17 cellular contexts compared by ENCODE assay signal in genomic region chr1:209900734-209901133, GRCh38. TPM values are rescaled to one million over a fixed set of nuclear protein-coding genes. Genes with fewer than 3 reads are reported as not detected.
A peak's percentile ranks its signal among the peaks of the same experiment; 100 is the strongest.
DNase-seq lines count a peak whose midpoint lies in the region; ATAC-seq lines count a peak whose summit lies in the region.
"Had no signal": no experiment of that assay in that cellular context is flagged by ENCODE, and none has a peak within 500 bp of the region (broad histone marks: within the 10 kb centered on the region; RNA-seq: fewer than 3 reads in every experiment).

No MANE protein-coding gene starts in this region.

- H3K4me1 Mint-ChIP-seq in activated CD4-positive, alpha-beta T cell treated with anti-CD3 and anti-CD28 coated beads, Interleukin-2, amount 10 ng/mL, durations not matched to agents 24 days and 14 days = peaks cover 4% of the 10 kb centered on the region
- H3K4me1 Mint-ChIP-seq: neural progenitor cell had no signal

- H3K27ac Mint-ChIP-seq in activated CD4-positive, alpha-beta T cell treated with anti-CD3 and anti-CD28 coated beads, Interleukin-2, amount 10 ng/mL, durations not matched to agents 24 days and 14 days = no peak overlapping the region
- H3K27ac Mint-ChIP-seq: neural progenitor cell had no signal

- no peaks in the 10 kb centered on the region for H3K36me3 ChIP-seq in SJSA1
- H3K36me3 ChIP-seq: cardiac muscle cell, lower lobe of right lung, neural progenitor cell had no signal

- H3K9me3 Mint-ChIP-seq in activated CD4-positive, alpha-beta T cell treated with anti-CD3 and anti-CD28 coated beads, Interleukin-2, amount 10 ng/mL, durations not matched to agents 24 days and 14 days = no peaks in the 10 kb centered on the region

- peaks cover 3% of the 10 kb centered on the region for H3K27me3 Mint-ChIP-seq in activated CD4-positive, alpha-beta T cell treated with anti-CD3 and anti-CD28 coated beads, Interleukin-2, amount 10 ng/mL, durations not matched to agents 24 days and 14 days

- peak; percentile 41 for DNase-seq in activated CD4-positive, alpha-beta T cell treated with anti-CD3 and anti-CD28 coated beads, Interleukin-2, amount 10 ng/mL, durations not matched to agents 24 days and 14 days
- no peak for DNase-seq in activated CD4-positive, alpha-beta T cell treated with anti-CD3 and anti-CD28 coated beads for 48 hours
- DNase-seq in SJSA1 (ENCODE audit: low read depth in 1 of 2, low spot score in 2 of 2) (peak; percentile 46 to 68), fibroblast of peridontal ligament (ENCODE audit: extremely low read depth) (peak; percentile 27), activated gamma-delta T cell treated with Interleukin-2 at 50 U/mL for 16 hours (no peak)
- DNase-seq: lower lobe of right lung, NCI-H524 treated with DMSO at 0.1 percent for 48 hours had no signal

- H3K27ac ChIP-seq in SJSA1 = peak overlapping the region; percentile 30
- H3K27ac ChIP-seq: 22Rv1, cardiac muscle cell, lower lobe of right lung, neural progenitor cell, skin epidermis had no signal

- peaks cover 29% of the 10 kb centered on the region for H3K4me1 ChIP-seq in SJSA1 (replicated peaks)
- H3K4me1 ChIP-seq: lower lobe of right lung, neural progenitor cell had no signal

- H3K4me3 Mint-ChIP-seq in activated CD4-positive, alpha-beta T cell treated with anti-CD3 and anti-CD28 coated beads, Interleukin-2, amount 10 ng/mL, durations not matched to agents 24 days and 14 days = no peak overlapping the region
- H3K4me3 Mint-ChIP-seq: neural progenitor cell had no signal

- H3K36me3 Mint-ChIP-seq in activated CD4-positive, alpha-beta T cell treated with anti-CD3 and anti-CD28 coated beads, Interleukin-2, amount 10 ng/mL, durations not matched to agents 24 days and 14 days (ENCODE audit: low read depth) = no peaks in the 10 kb centered on the region
- H3K36me3 Mint-ChIP-seq: neural progenitor cell had no signal

- no peak for ATAC-seq in GM21515 (IDR thresholded peaks at IDR 0.05; ENCODE audit: unreplicated experiment)
- ATAC-seq in HG03280 (IDR thresholded peaks at IDR 0.05; ENCODE audit: unreplicated experiment) = no peak
- no peak for ATAC-seq in GM21423 (IDR thresholded peaks at IDR 0.05; ENCODE audit: unreplicated experiment)
- ATAC-seq: lower lobe of right lung, Right ventricle myocardium inferior had no signal

- H3K9me3 ChIP-seq in SJSA1 (replicated peaks) = no peaks in the 10 kb centered on the region
- H3K9me3 ChIP-seq: lower lobe of right lung had no signal

- intact Hi-C loops in activated CD4-positive, alpha-beta T cell treated with anti-CD3 and anti-CD28 coated beads, Interleukin-2, amount 10 ng/mL, durations not matched to agents 24 days and 14 days (cut with micrococcal nuclease) = no loop called here

- no peaks in the 10 kb centered on the region for H3K27me3 ChIP-seq in SJSA1 (replicated peaks)
- H3K27me3 ChIP-seq: cardiac muscle cell, neural progenitor cell had no signal

- H3K4me3 ChIP-seq in SJSA1 = no peak overlapping the region
- H3K4me3 ChIP-seq: cardiac muscle cell, lower lobe of right lung, neural progenitor cell, skin epidermis had no signal

RNA-seq across cellular contexts. Expression of gene SYT14, which starts 37.3 kb away (rescaled TPM):
- not detected in 2 replicates for total RNA-seq in activated CD4-positive, alpha-beta T cell treated with anti-CD3 and anti-CD28 coated beads, Interleukin-2, amount 10 ng/mL, durations not matched to agents 24 days and 14 days
- 1.00 and 1.3 TPM in 2 replicates for total RNA-seq in SJSA1 (2014; rRNA removed; shearing (Covaris generic))
- total RNA-seq: activated CD8-positive, alpha-beta memory T cell treated with anti-CD3 and anti-CD28 coated beads for 36 hours; lower lobe of right lung; Right ventricle myocardium inferior; subcutaneous adipose tissue had no signal

Comparison
In these comparisons a context has a peak if more than half of its experiments do, and no peak if none do; other contexts are left out.
1. DNase-seq: peak in activated CD4-positive, alpha-beta T cell treated with anti-CD3 and anti-CD28 coated beads, Interleukin-2, amount 10 ng/mL, durations not matched to agents 24 days and 14 days (single experiment), SJSA1 (2 of 2) and fibroblast of peridontal ligament (single experiment); none in activated CD4-positive, alpha-beta T cell treated with anti-CD3 and anti-CD28 coated beads for 48 hours (single experiment) and activated gamma-delta T cell treated with Interleukin-2 at 50 U/mL for 16 hours (single experiment).